Comparison of ENCODE assay signal across 18 cellular contexts in genomic region chr14:24177041-24177825, GRCh38. TPM values are rescaled to one million over a fixed set of nuclear protein-coding genes. Genes with fewer than 3 reads are reported as not detected.
"Had no signal": no experiment of that assay in that cellular context is flagged by ENCODE, and none has a peak within 500 bp of the region (broad histone marks: within the 10 kb centered on the region; RNA-seq: fewer than 3 reads in every experiment).

No MANE protein-coding gene starts in this region.

- H3K9me3 Mint-ChIP-seq: activated CD4-positive, alpha-beta T cell treated with anti-CD3 and anti-CD28 coated beads, Interleukin-2, amount 10 ng/mL, durations not matched to agents 24 days and 14 days; activated naive CD4-positive, alpha-beta T cell treated with anti-CD3 and anti-CD28 coated beads, Interleukin-2, amount 50 U/mL, for 24 hours; memory B cell; naive thymus-derived CD8-positive, alpha-beta T cell; T-helper 2 cell treated with Interferon-gamma antibody and Interleukin-4, amounts not matched to agents 5 μg/mL and 100 μg/mL, for 36 hours had no signal

- H3K4me3 Mint-ChIP-seq: activated CD4-positive, alpha-beta T cell treated with anti-CD3 and anti-CD28 coated beads, Interleukin-2, amount 10 ng/mL, durations not matched to agents 24 days and 14 days; activated naive CD4-positive, alpha-beta T cell treated with anti-CD3 and anti-CD28 coated beads, Interleukin-2, amount 50 U/mL, for 24 hours; memory B cell; naive thymus-derived CD8-positive, alpha-beta T cell; T-helper 2 cell treated with Interferon-gamma antibody and Interleukin-4, amounts not matched to agents 5 μg/mL and 100 μg/mL, for 36 hours had no signal

- H3K4me1 ChIP-seq: foreskin keratinocyte had no signal

- H3K27me3 ChIP-seq: brain microvascular endothelial cell, foreskin keratinocyte, thyroid gland had no signal

- H3K4me3 ChIP-seq: thyroid gland had no signal

- H3K27ac Mint-ChIP-seq: activated CD4-positive, alpha-beta T cell treated with anti-CD3 and anti-CD28 coated beads, Interleukin-2, amount 10 ng/mL, durations not matched to agents 24 days and 14 days; activated naive CD4-positive, alpha-beta T cell treated with anti-CD3 and anti-CD28 coated beads, Interleukin-2, amount 50 U/mL, for 24 hours; memory B cell; T-helper 2 cell treated with Interferon-gamma antibody and Interleukin-4, amounts not matched to agents 5 μg/mL and 100 μg/mL, for 36 hours had no signal

- H3K27ac ChIP-seq: brain microvascular endothelial cell, foreskin keratinocyte, thyroid gland had no signal

- H3K27me3 Mint-ChIP-seq: activated CD4-positive, alpha-beta T cell treated with anti-CD3 and anti-CD28 coated beads, Interleukin-2, amount 10 ng/mL, durations not matched to agents 24 days and 14 days; activated naive CD4-positive, alpha-beta T cell treated with anti-CD3 and anti-CD28 coated beads, Interleukin-2, amount 50 U/mL, for 24 hours; memory B cell; naive thymus-derived CD8-positive, alpha-beta T cell had no signal

- H3K9me3 ChIP-seq: thyroid gland had no signal

- ATAC-seq: foreskin keratinocyte; left ventricle myocardium superior; naive thymus-derived CD8-positive, alpha-beta T cell had no signal

- DNase-seq: activated CD4-positive, alpha-beta T cell treated with anti-CD3 and anti-CD28 coated beads, Interleukin-2, amount 10 ng/mL, durations not matched to agents 24 days and 14 days; activated CD4-positive, CD25-positive, alpha-beta regulatory T cell; activated CD8-positive, alpha-beta memory T cell treated with anti-CD3 and anti-CD28 coated beads for 24 hours; activated effector memory CD4-positive, alpha-beta T cell treated with Interleukin-2 at 50 U/mL for 16 hours; brain microvascular endothelial cell; cerebellar nuclear complex; effector CD8-positive, alpha-beta T cell; foreskin keratinocyte; kidney glomerular epithelial cell; left ventricle myocardium superior; naive thymus-derived CD8-positive, alpha-beta T cell; occipital lobe; stimulated activated CD4-positive, alpha-beta T cell treated with anti-CD3 and anti-CD28 coated beads, Interleukin-1b, Interleukin-23, amount 100 ng/mL, for 48 hours; SW 1271; thyroid gland had no signal

RNA-seq across cellular contexts. Expression of gene TSSK4, which starts 28.3 kb away (rescaled TPM):
- total RNA-seq: foreskin keratinocyte, occipital lobe, thyroid gland had no signal
- polyA plus RNA-seq: foreskin keratinocyte had no signal
